In genomic region chr2:47323822-47324171, GRCh38 we compare ENCODE assay signal across 1 cellular context.
TF ChIP-seq lines count a peak whose summit lies in the region.

No MANE protein-coding gene starts in this region.

TF ChIP-seq in HepG2, 621 proteins besides CTCF, POLR2A, EP300 and RAD21:
- TF ChIP-seq ZNF253 (CRISPR knock-in tag; IDR thresholded peaks at IDR 0.05; ENCODE audit: borderline replicate concordance) (0 out of 2 replicates have a peak, but pooled peaks have one; percentile 20), RFXAP (CRISPR knock-in tag; IDR thresholded peaks at IDR 0.05; ENCODE audit: borderline replicate concordance) (no peak)
